ENCODE assay signal across 2 cellular contexts in genomic region chr14:104821229-104821945, GRCh38.
A peak's percentile ranks its signal among the peaks of the same experiment; 100 is the strongest.
TF ChIP-seq lines count a peak whose summit lies in the region.

No MANE protein-coding gene starts in this region.

TF ChIP-seq in A549, 52 proteins besides CTCF, POLR2A, EP300 and RAD21:
- TF ChIP-seq FOSL2 (IDR thresholded peaks at IDR 0.05) (no peak), FOSL2 (CRISPR knock-in tag; IDR thresholded peaks at IDR 0.05) (0 out of 2 replicates have a peak, but pooled peaks have one; percentile 7), JUN (IDR thresholded peaks at IDR 0.05) (no peak)

TF ChIP-seq in IMR-90, 13 proteins besides CTCF, POLR2A, EP300 and RAD21:
- no peak for TF ChIP-seq SMC3 (IDR thresholded peaks at IDR 0.05; ENCODE audit: low read depth, low read length)
- no peak for TF ChIP-seq USF2 (IDR thresholded peaks at IDR 0.05; ENCODE audit: low read depth, low read length)
- no peak for TF ChIP-seq MAFK (IDR thresholded peaks at IDR 0.05; ENCODE audit: low read depth, low read length)
- no peak for TF ChIP-seq MAZ (IDR thresholded peaks at IDR 0.05; ENCODE audit: borderline replicate concordance, low read depth, low read length)
- TF ChIP-seq ELK1 (IDR thresholded peaks at IDR 0.05; ENCODE audit: borderline replicate concordance, low read depth, low read length) = no peak
- TF ChIP-seq CEBPB (IDR thresholded peaks at IDR 0.05; ENCODE audit: low read depth, low read length) = no peak
- no peak for TF ChIP-seq NFE2L2 (IDR thresholded peaks at IDR 0.05; ENCODE audit: low read depth, low read length)
- TF ChIP-seq CHD1 (IDR thresholded peaks at IDR 0.05; ENCODE audit: low read depth, low read length) = no peak
